In the genomic region with DNA sequence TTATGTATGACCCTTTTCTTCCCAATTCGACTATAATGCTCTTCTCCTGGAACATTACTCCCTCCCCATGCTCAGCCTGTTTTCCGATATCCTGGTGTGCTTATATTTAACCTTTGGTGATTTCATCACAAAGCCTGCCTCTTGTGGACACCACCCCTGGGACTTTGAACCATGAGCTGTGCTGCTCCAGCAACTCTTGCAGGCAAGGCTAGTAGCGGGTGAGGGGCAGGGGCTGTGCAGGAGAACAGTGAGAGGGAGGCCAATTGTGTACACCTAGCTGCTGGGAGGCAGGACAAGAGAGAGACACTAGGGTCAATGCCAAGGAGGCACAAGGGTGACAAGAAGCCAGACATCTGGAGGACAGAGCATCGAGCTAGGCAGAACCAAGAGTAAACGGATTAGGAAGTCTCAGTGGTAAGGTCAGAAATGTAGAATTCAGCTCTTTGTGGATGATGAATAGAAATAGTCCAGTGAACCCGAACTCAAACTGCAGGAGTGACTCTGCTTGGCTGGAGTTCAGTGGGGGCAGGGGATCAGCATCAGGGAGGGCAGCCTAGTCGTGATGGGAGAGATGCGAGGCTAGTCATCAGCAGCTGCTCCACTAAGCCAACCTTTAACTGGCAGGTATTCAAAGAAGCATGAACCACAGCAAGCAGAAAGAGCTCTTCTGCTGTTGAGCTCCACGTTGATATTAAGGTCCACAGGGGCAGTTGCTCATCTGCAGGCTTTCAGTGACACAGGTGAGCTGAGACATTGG, we compare ENCODE assay signal across 1 cellular context.
TF ChIP-seq lines count a peak whose summit lies in the region.

No MANE protein-coding gene starts in this region.

TF ChIP-seq in HepG2, 621 proteins besides CTCF, POLR2A, EP300 and RAD21 (continued from another document and continues in another):
- TF ChIP-seq, protein P1, sequence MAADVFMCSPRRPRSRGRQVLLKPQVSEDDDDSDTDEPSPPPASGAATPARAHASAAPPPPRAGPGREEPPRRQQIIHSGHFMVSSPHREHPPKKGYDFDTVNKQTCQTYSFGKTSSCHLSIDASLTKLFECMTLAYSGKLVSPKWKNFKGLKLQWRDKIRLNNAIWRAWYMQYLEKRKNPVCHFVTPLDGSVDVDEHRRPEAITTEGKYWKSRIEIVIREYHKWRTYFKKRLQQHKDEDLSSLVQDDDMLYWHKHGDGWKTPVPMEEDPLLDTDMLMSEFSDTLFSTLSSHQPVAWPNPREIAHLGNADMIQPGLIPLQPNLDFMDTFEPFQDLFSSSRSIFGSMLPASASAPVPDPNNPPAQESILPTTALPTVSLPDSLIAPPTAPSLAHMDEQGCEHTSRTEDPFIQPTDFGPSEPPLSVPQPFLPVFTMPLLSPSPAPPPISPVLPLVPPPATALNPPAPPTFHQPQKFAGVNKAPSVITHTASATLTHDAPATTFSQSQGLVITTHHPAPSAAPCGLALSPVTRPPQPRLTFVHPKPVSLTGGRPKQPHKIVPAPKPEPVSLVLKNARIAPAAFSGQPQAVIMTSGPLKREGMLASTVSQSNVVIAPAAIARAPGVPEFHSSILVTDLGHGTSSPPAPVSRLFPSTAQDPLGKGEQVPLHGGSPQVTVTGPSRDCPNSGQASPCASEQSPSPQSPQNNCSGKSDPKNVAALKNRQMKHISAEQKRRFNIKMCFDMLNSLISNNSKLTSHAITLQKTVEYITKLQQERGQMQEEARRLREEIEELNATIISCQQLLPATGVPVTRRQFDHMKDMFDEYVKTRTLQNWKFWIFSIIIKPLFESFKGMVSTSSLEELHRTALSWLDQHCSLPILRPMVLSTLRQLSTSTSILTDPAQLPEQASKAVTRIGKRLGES (CRISPR knock-in tag; IDR thresholded peaks at IDR 0.05; ENCODE audit: borderline replicate concordance): no peak
- 0 out of 2 replicates have a peak, but pooled peaks have one; percentile 33 for TF ChIP-seq ZBTB7B (CRISPR knock-in tag; IDR thresholded peaks at IDR 0.05)
- TF ChIP-seq HOXA3 (CRISPR knock-in tag; IDR thresholded peaks at IDR 0.05): peak; percentile 52; the same call in 1 of the 2 replicates
- peak; percentile 92 for TF ChIP-seq NCOR1 (IDR thresholded peaks at IDR 0.05; ENCODE audit: borderline replicate concordance, low read length)
- TF ChIP-seq ZFP36L1 (CRISPR knock-in tag; IDR thresholded peaks at IDR 0.05): 0 out of 2 replicates have a peak, but pooled peaks have one; percentile 14
- TF ChIP-seq ZNF124 (CRISPR knock-in tag; IDR thresholded peaks at IDR 0.05): 0 out of 2 replicates have a peak, but pooled peaks have one; percentile 67
- TF ChIP-seq, protein P2, sequence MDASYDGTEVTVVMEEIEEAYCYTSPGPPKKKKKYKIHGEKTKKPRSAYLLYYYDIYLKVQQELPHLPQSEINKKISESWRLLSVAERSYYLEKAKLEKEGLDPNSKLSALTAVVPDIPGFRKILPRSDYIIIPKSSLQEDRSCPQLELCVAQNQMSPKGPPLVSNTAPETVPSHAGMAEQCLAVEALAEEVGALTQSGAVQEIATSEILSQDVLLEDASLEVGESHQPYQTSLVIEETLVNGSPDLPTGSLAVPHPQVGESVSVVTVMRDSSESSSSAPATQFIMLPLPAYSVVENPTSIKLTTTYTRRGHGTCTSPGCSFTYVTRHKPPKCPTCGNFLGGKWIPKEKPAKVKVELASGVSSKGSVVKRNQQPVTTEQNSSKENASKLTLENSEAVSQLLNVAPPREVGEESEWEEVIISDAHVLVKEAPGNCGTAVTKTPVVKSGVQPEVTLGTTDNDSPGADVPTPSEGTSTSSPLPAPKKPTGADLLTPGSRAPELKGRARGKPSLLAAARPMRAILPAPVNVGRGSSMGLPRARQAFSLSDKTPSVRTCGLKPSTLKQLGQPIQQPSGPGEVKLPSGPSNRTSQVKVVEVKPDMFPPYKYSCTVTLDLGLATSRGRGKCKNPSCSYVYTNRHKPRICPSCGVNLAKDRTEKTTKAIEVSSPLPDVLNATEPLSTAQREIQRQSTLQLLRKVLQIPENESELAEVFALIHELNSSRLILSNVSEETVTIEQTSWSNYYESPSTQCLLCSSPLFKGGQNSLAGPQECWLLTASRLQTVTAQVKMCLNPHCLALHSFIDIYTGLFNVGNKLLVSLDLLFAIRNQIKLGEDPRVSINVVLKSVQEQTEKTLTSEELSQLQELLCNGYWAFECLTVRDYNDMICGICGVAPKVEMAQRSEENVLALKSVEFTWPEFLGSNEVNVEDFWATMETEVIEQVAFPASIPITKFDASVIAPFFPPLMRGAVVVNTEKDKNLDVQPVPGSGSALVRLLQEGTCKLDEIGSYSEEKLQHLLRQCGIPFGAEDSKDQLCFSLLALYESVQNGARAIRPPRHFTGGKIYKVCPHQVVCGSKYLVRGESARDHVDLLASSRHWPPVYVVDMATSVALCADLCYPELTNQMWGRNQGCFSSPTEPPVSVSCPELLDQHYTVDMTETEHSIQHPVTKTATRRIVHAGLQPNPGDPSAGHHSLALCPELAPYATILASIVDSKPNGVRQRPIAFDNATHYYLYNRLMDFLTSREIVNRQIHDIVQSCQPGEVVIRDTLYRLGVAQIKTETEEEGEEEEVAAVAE (CRISPR knock-in tag; IDR thresholded peaks at IDR 0.05; ENCODE audit: borderline replicate concordance): no peak
- peak; percentile 71 for TF ChIP-seq FOXO1 (CRISPR knock-in tag; IDR thresholded peaks at IDR 0.05)
- peak; percentile 58 for TF ChIP-seq RXRA (CRISPR knock-in tag; IDR thresholded peaks at IDR 0.05)
- no peak for TF ChIP-seq TOPORS (CRISPR knock-in tag; IDR thresholded peaks at IDR 0.05)
- TF ChIP-seq, protein P3, sequence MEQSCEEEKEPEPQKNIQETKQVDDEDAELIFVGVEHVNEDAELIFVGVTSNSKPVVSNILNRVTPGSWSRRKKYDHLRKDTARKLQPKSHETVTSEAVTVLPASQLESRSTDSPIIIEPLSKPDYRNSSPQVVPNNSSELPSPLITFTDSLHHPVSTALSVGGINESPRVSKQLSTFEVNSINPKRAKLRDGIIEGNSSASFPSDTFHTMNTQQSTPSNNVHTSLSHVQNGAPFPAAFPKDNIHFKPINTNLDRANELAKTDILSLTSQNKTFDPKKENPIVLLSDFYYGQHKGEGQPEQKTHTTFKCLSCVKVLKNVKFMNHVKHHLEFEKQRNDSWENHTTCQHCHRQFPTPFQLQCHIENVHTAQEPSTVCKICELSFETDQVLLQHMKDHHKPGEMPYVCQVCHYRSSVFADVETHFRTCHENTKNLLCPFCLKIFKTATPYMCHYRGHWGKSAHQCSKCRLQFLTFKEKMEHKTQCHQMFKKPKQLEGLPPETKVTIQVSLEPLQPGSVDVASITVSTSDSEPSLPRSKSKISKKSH (CRISPR knock-in tag; IDR thresholded peaks at IDR 0.05; ENCODE audit: borderline replicate concordance): 0 out of 2 replicates have a peak, but pooled peaks have one; percentile 38
- TF ChIP-seq, protein P4, sequence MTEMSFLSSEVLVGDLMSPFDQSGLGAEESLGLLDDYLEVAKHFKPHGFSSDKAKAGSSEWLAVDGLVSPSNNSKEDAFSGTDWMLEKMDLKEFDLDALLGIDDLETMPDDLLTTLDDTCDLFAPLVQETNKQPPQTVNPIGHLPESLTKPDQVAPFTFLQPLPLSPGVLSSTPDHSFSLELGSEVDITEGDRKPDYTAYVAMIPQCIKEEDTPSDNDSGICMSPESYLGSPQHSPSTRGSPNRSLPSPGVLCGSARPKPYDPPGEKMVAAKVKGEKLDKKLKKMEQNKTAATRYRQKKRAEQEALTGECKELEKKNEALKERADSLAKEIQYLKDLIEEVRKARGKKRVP (CRISPR knock-in tag; IDR thresholded peaks at IDR 0.05): peak in 1 of 2 experiments; percentile 86; a peak in 2 of 4 replicates
- TF ChIP-seq SMAD1 (CRISPR knock-in tag; IDR thresholded peaks at IDR 0.05; ENCODE audit: borderline replicate concordance, low read depth): no peak
- 0 out of 2 replicates have a peak, but pooled peaks have one; percentile 64 for TF ChIP-seq KDM2A (CRISPR knock-in tag; IDR thresholded peaks at IDR 0.05; ENCODE audit: borderline replicate concordance, low read depth)
- no peak for TF ChIP-seq ZFP37 (CRISPR knock-in tag; IDR thresholded peaks at IDR 0.05; ENCODE audit: borderline replicate concordance)
- TF ChIP-seq, protein P5, sequence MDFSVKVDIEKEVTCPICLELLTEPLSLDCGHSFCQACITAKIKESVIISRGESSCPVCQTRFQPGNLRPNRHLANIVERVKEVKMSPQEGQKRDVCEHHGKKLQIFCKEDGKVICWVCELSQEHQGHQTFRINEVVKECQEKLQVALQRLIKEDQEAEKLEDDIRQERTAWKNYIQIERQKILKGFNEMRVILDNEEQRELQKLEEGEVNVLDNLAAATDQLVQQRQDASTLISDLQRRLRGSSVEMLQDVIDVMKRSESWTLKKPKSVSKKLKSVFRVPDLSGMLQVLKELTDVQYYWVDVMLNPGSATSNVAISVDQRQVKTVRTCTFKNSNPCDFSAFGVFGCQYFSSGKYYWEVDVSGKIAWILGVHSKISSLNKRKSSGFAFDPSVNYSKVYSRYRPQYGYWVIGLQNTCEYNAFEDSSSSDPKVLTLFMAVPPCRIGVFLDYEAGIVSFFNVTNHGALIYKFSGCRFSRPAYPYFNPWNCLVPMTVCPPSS (IDR thresholded peaks at IDR 0.05): no peak
- TF ChIP-seq, protein P6, sequence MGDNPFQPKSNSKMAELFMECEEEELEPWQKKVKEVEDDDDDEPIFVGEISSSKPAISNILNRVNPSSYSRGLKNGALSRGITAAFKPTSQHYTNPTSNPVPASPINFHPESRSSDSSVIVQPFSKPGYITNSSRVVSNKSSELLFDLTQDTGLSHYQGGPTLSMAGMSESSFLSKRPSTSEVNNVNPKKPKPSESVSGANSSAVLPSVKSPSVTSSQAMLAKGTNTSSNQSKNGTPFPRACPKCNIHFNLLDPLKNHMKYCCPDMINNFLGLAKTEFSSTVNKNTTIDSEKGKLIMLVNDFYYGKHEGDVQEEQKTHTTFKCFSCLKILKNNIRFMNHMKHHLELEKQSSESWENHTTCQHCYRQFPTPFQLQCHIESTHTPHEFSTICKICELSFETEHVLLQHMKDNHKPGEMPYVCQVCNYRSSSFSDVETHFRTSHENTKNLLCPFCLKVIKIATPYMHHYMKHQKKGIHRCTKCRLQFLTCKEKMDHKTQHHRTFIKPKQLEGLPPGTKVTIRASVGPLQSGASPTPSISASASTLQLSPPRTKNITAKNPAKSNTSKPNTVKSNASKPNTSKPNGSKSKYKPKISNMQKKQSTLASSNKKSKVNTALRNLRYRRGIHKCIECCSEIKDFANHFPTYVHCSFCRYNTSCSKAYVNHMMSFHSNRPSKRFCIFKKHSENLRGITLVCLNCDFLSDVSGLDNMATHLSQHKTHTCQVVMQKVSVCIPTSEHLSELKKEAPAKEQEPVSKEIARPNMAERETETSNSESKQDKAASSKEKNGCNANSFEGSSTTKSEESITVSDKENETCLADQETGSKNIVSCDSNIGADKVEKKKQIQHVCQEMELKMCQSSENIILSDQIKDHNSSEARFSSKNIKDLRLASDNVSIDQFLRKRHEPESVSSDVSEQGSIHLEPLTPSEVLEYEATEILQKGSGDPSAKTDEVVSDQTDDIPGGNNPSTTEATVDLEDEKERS (CRISPR knock-in tag; IDR thresholded peaks at IDR 0.05): peak; percentile 43
- TF ChIP-seq HDAC2 (CRISPR knock-in tag; IDR thresholded peaks at IDR 0.05): peak; percentile 84; the same call in 1 of the 2 replicates
- 0 out of 2 replicates have a peak, but pooled peaks have one; percentile 65 for TF ChIP-seq IRF2 (CRISPR knock-in tag; IDR thresholded peaks at IDR 0.05)
- TF ChIP-seq ESRRA (CRISPR knock-in tag; IDR thresholded peaks at IDR 0.05; ENCODE audit: low read depth): peak; percentile 76
- peak; percentile 38; the same call in 1 of the 2 replicates for TF ChIP-seq RARA (CRISPR knock-in tag; IDR thresholded peaks at IDR 0.05)
- peak in 1 of 2 experiments; percentile 63; a peak in 1 of 4 replicates for TF ChIP-seq KLF16 (CRISPR knock-in tag; IDR thresholded peaks at IDR 0.05)
- peak; percentile 73; the same call in 1 of the 2 replicates for TF ChIP-seq ZKSCAN8 (CRISPR knock-in tag; IDR thresholded peaks at IDR 0.05; ENCODE audit: borderline replicate concordance)
- peak; percentile 84; the same call in 1 of the 2 replicates for TF ChIP-seq ZNF441 (CRISPR knock-in tag; IDR thresholded peaks at IDR 0.05; ENCODE audit: borderline replicate concordance)
- peak; percentile 68; the same call in 1 of the 2 replicates for TF ChIP-seq HMG20A (CRISPR knock-in tag; IDR thresholded peaks at IDR 0.05; ENCODE audit: borderline replicate concordance)
- TF ChIP-seq RBAK (CRISPR knock-in tag; IDR thresholded peaks at IDR 0.05): no peak
- TF ChIP-seq ZFP41 (CRISPR knock-in tag; IDR thresholded peaks at IDR 0.05; ENCODE audit: borderline replicate concordance): no peak
- TF ChIP-seq TEAD3 (CRISPR knock-in tag; optimal IDR thresholded peaks at IDR 0.05; ENCODE audit: borderline replicate concordance): peak; percentile 73
- no peak for TF ChIP-seq ARHGAP35 (CRISPR knock-in tag; IDR thresholded peaks at IDR 0.05; ENCODE audit: borderline replicate concordance)
- TF ChIP-seq, protein P7, sequence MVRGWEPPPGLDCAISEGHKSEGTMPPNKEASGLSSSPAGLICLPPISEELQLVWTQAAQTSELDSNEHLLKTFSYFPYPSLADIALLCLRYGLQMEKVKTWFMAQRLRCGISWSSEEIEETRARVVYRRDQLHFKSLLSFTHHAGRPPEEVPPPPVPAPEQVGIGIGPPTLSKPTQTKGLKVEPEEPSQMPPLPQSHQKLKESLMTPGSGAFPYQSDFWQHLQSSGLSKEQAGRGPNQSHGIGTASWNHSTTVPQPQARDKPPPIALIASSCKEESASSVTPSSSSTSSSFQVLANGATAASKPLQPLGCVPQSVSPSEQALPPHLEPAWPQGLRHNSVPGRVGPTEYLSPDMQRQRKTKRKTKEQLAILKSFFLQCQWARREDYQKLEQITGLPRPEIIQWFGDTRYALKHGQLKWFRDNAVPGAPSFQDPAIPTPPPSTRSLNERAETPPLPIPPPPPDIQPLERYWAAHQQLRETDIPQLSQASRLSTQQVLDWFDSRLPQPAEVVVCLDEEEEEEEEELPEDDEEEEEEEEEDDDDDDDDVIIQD (CRISPR knock-in tag; IDR thresholded peaks at IDR 0.05; ENCODE audit: low read depth): peak; percentile 85
- TF ChIP-seq REPIN1 (CRISPR knock-in tag; IDR thresholded peaks at IDR 0.05; ENCODE audit: borderline replicate concordance, low read depth): 0 out of 2 replicates have a peak, but pooled peaks have one; percentile 35
- no peak for TF ChIP-seq POLR2G (IDR thresholded peaks at IDR 0.05; ENCODE audit: low read depth, low read length)
- 0 out of 2 replicates have a peak, but pooled peaks have one; percentile 47 for TF ChIP-seq FOXJ3 (CRISPR knock-in tag; IDR thresholded peaks at IDR 0.05; ENCODE audit: borderline replicate concordance)
- peak; percentile 89 for TF ChIP-seq XRCC5 (optimal IDR thresholded peaks at IDR 0.05; ENCODE audit: low read length)
- TF ChIP-seq CEBPG (CRISPR knock-in tag; IDR thresholded peaks at IDR 0.05): peak; percentile 92
- no peak for TF ChIP-seq SOX6 (IDR thresholded peaks at IDR 0.05)
- TF ChIP-seq SOX6 (CRISPR knock-in tag; IDR thresholded peaks at IDR 0.05): peak; percentile 78
- peak; percentile 59; the same call in 1 of the 2 replicates for TF ChIP-seq ONECUT2 (CRISPR knock-in tag; IDR thresholded peaks at IDR 0.05)
- peak; percentile 25; the same call in 1 of the 2 replicates for TF ChIP-seq ZNF746 (CRISPR knock-in tag; IDR thresholded peaks at IDR 0.05)
- TF ChIP-seq ZNF20 (CRISPR knock-in tag; IDR thresholded peaks at IDR 0.05): no peak
- TF ChIP-seq ZNF629 (CRISPR knock-in tag; conservative IDR thresholded peaks at IDR 0.05): peak; percentile 29; the same call in 1 of the 2 replicates
- no peak for TF ChIP-seq NFKB2 (CRISPR knock-in tag; IDR thresholded peaks at IDR 0.05; ENCODE audit: borderline replicate concordance)
- TF ChIP-seq FLYWCH1 (CRISPR knock-in tag; IDR thresholded peaks at IDR 0.05): no peak
- 0 out of 2 replicates have a peak, but pooled peaks have one; percentile 21 for TF ChIP-seq ZNF564 (CRISPR knock-in tag; IDR thresholded peaks at IDR 0.05)
- TF ChIP-seq PITX1 (CRISPR knock-in tag; IDR thresholded peaks at IDR 0.05): peak; percentile 65
- peak; percentile 88 for TF ChIP-seq DPF2 (CRISPR knock-in tag; IDR thresholded peaks at IDR 0.05; ENCODE audit: borderline replicate concordance, low read depth)
- no peak for TF ChIP-seq ZNF891 (CRISPR knock-in tag; IDR thresholded peaks at IDR 0.05)
- no peak for TF ChIP-seq ZNF235 (CRISPR knock-in tag; IDR thresholded peaks at IDR 0.05; ENCODE audit: borderline replicate concordance)
